13 cellular contexts compared by ENCODE assay signal in the genomic region with DNA sequence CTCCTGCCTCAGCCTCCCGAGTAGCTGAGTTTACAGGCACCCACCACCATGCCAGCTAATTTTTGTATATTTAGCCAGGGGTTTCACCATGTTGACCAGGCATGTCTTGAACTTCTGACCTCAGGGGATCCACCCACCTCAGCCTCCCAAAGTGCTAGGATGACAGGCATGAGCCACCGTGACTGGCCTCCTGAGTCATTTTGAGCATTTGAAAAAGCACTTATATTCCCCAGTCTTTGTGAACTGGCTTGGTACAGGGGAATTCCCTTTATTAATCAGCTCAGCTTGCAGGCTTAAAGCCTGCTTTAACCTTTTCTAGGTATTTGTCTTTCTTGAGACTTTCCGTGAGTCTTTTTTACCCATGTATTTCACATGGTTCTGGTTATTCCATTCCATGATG. TPM values are rescaled to one million over a fixed set of nuclear protein-coding genes. Genes with fewer than 3 reads are reported as not detected.
DNase-seq lines count a peak whose midpoint lies in the region; ATAC-seq and TF ChIP-seq lines count a peak whose summit lies in the region.
"Had no signal": no experiment of that assay in that cellular context is flagged by ENCODE, and none has a peak within 500 bp of the region (broad histone marks: within the 10 kb centered on the region; RNA-seq: fewer than 3 reads in every experiment).

No MANE protein-coding gene starts in this region.

- H4K20me1 ChIP-seq in PC-9 (ENCODE audit: insufficient read depth) = no peaks in the 10 kb centered on the region

- TF ChIP-seq CTCF in PC-9 (conservative IDR thresholded peaks at IDR 0.05) = no peak
- TF ChIP-seq CTCF in colonic mucosa (IDR thresholded peaks at IDR 0.05) = no peak

- DNase-seq in activated T-helper 1 cell treated with anti-CD3 and anti-CD28 coated beads, Interleukin-12 subunit alpha, Interleukin-12 subunit beta, Interleukin-2, Interleukin-4 antibody, amounts not matched to agents 30 ng/mL and 10 ng/mL and 1 ng/mL, durations not matched to agents 14 hours and 24 hours and 36 hours (ENCODE audit: low spot score) = no peak
- DNase-seq in stimulated activated CD4-positive, alpha-beta T cell treated with anti-CD3 and anti-CD28 coated beads, Interleukin-4, amount 100 ng/mL, for 1 hour = peak; percentile 34
- DNase-seq in PC-9 (no peak), NCI-H1105 treated with DMSO at 0.1 percent for 48 hours (lab: John Stamatoyannopoulos, UW) (no peak), colonic mucosa (no peak), GM19240 (ENCODE audit: insufficient read length, low spot score) (no peak)
- DNase-seq: DMS153, gastrocnemius medialis, Karpas-422, NCI-H526 had no signal

- no peak overlapping the region for H2AFZ ChIP-seq in PC-9

- no peaks in the 10 kb centered on the region for H3K9me3 Mint-ChIP-seq in activated T-helper 1 cell treated with anti-CD3 and anti-CD28 coated beads, Interleukin-12 subunit alpha, Interleukin-12 subunit beta, Interleukin-2, Interleukin-4 antibody, amounts not matched to agents 30 ng/mL and 10 ng/mL and 1 ng/mL, durations not matched to agents 14 hours and 24 hours and 36 hours

- no peaks in the 10 kb centered on the region for H3F3A ChIP-seq in PC-9 (ENCODE audit: insufficient read depth, low read depth)

- no peak overlapping the region for H3K4me2 ChIP-seq in PC-9

- intact Hi-C loops in activated T-helper 1 cell treated with anti-CD3 and anti-CD28 coated beads, Interleukin-12 subunit alpha, Interleukin-12 subunit beta, Interleukin-2, Interleukin-4 antibody, amounts not matched to agents 30 ng/mL and 10 ng/mL and 1 ng/mL, durations not matched to agents 14 hours and 24 hours and 36 hours (cut with micrococcal nuclease) = loop anchor here (1.0 to 10.0 kb wide), 7 partner anchors 23 to 1611 kb away; no protein-coding TSS in a partner anchor
- intact Hi-C loops in PC-9 (cut with micrococcal nuclease; ENCODE audit: unreplicated experiment) (no loop called here), colonic mucosa (cut with DNase I) (no loop called here)

- no peaks in the 10 kb centered on the region for H3K9me2 ChIP-seq in PC-9 (ENCODE audit: insufficient read depth)

- POLR2A ChIA-PET in PC-9 (lab: Charles Lee; ENCODE audit: unreplicated experiment) = no interaction called here

- H3K4me3 Mint-ChIP-seq in activated T-helper 1 cell treated with anti-CD3 and anti-CD28 coated beads, Interleukin-12 subunit alpha, Interleukin-12 subunit beta, Interleukin-2, Interleukin-4 antibody, amounts not matched to agents 30 ng/mL and 10 ng/mL and 1 ng/mL, durations not matched to agents 14 hours and 24 hours and 36 hours = no peak overlapping the region

- H3K9me3 ChIP-seq in PC-9 (ENCODE audit: insufficient read depth, low read depth) (no peaks in the 10 kb centered on the region), colonic mucosa (no peaks in the 10 kb centered on the region)
- H3K9me3 ChIP-seq: gastrocnemius medialis had no signal

- H3K4me3 ChIP-seq in PC-9 (no peak overlapping the region), colonic mucosa (no peak overlapping the region)
- H3K4me3 ChIP-seq: gastrocnemius medialis had no signal

- ATAC-seq in GM19372 (IDR thresholded peaks at IDR 0.05; ENCODE audit: low read depth, unreplicated experiment) (peak; percentile 64), HG02884 (IDR thresholded peaks at IDR 0.05; ENCODE audit: unreplicated experiment) (peak; percentile 98)

- H3K79me2 ChIP-seq in PC-9 (ENCODE audit: low read depth) = no peaks in the 10 kb centered on the region

- H3K27me3 ChIP-seq in PC-9 (ENCODE audit: insufficient read depth, low read depth) (no peaks in the 10 kb centered on the region), colonic mucosa (no peaks in the 10 kb centered on the region)
- H3K27me3 ChIP-seq: gastrocnemius medialis had no signal

- H3K36me3 ChIP-seq in PC-9 (ENCODE audit: low read depth) = no peaks in the 10 kb centered on the region
- no peaks in the 10 kb centered on the region for H3K36me3 ChIP-seq in colonic mucosa
- H3K36me3 ChIP-seq: gastrocnemius medialis had no signal

- H3K27ac Mint-ChIP-seq in activated T-helper 1 cell treated with anti-CD3 and anti-CD28 coated beads, Interleukin-12 subunit alpha, Interleukin-12 subunit beta, Interleukin-2, Interleukin-4 antibody, amounts not matched to agents 30 ng/mL and 10 ng/mL and 1 ng/mL, durations not matched to agents 14 hours and 24 hours and 36 hours = peak overlapping the region; percentile 67
- H3K27ac Mint-ChIP-seq: progenitor cell of endocrine pancreas had no signal

- no peak overlapping the region for H3K9ac ChIP-seq in colonic mucosa (ENCODE audit: low read depth in 2 of 2, low read length in 2 of 2)

- no peaks in the 10 kb centered on the region for H3K27me3 Mint-ChIP-seq in activated T-helper 1 cell treated with anti-CD3 and anti-CD28 coated beads, Interleukin-12 subunit alpha, Interleukin-12 subunit beta, Interleukin-2, Interleukin-4 antibody, amounts not matched to agents 30 ng/mL and 10 ng/mL and 1 ng/mL, durations not matched to agents 14 hours and 24 hours and 36 hours (ENCODE audit: insufficient read depth)
- H3K27me3 Mint-ChIP-seq: progenitor cell of endocrine pancreas had no signal

- H3K4me1 ChIP-seq in PC-9 (replicated peaks; ENCODE audit: insufficient read depth) = no peaks in the 10 kb centered on the region
- H3K4me1 ChIP-seq in colonic mucosa = no peaks in the 10 kb centered on the region

- CTCF ChIA-PET in PC-9 (lab: Charles Lee) = no interaction called here

- H3K36me3 Mint-ChIP-seq in activated T-helper 1 cell treated with anti-CD3 and anti-CD28 coated beads, Interleukin-12 subunit alpha, Interleukin-12 subunit beta, Interleukin-2, Interleukin-4 antibody, amounts not matched to agents 30 ng/mL and 10 ng/mL and 1 ng/mL, durations not matched to agents 14 hours and 24 hours and 36 hours (ENCODE audit: low read depth) = peaks cover 11% of the 10 kb centered on the region

- H3K27ac ChIP-seq in PC-9 (no peak overlapping the region), colonic mucosa (no peak overlapping the region)

- BruUV-seq in PC-9 (replicated peaks; lab: Mats Ljungman, UMichigan) = no TSS peak

- H3K4me1 Mint-ChIP-seq in activated T-helper 1 cell treated with anti-CD3 and anti-CD28 coated beads, Interleukin-12 subunit alpha, Interleukin-12 subunit beta, Interleukin-2, Interleukin-4 antibody, amounts not matched to agents 30 ng/mL and 10 ng/mL and 1 ng/mL, durations not matched to agents 14 hours and 24 hours and 36 hours (ENCODE audit: low read depth) = peaks cover 8% of the 10 kb centered on the region

RNA-seq across cellular contexts. Expression of gene USP9Y, which starts 32.6 kb away (rescaled TPM):
- total RNA-seq in activated T-helper 1 cell treated with anti-CD3 and anti-CD28 coated beads, Interleukin-12 subunit alpha, Interleukin-12 subunit beta, Interleukin-2, Interleukin-4 antibody, amounts not matched to agents 30 ng/mL and 10 ng/mL and 1 ng/mL, durations not matched to agents 14 hours and 24 hours and 36 hours = 13.0 and 14.6 TPM in 2 replicates
- total RNA-seq in PC-9 (2021) (not detected in 2 replicates), colonic mucosa (under 1 TPM in 1 of 2 donors, not detected in 1; 0.07 TPM)
- total RNA-seq: progenitor cell of endocrine pancreas had no signal
